8 cellular contexts compared by ENCODE assay signal in the genomic region with DNA sequence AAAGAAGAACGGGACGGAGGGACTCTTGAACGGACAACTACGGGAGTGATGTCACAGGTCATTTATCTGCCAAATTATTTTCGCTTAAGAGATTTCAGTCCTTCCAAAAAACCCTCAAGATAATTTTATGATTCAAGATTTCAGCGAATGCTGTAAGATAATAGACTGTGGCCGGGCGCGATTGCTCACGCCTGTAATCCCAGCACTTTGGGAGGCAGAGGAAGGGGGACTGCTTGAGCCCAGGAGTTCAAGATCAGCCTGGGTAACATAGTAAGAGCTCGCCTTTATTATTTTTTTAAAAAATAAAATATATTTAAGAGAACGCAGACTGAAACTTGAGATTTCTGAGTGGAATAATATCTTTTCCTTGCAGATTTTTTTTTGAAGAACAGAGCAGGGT. TPM values are rescaled to one million over a fixed set of nuclear protein-coding genes. Genes with fewer than 3 reads are reported as not detected.
DNase-seq lines count a peak whose midpoint lies in the region; ATAC-seq and TF ChIP-seq lines count a peak whose summit lies in the region.

No MANE protein-coding gene starts in this region.

- DNase-seq in RPMI8226 (peak; percentile 15), esophagus squamous epithelium (lab: John Stamatoyannopoulos, UW) (no peak), osteocyte (ENCODE audit: extremely low spot score, unreplicated experiment) (no peak), mucosa of gallbladder (ENCODE audit: low spot score) (no peak), NCI-H2171 treated with DMSO at 0.1 percent for 48 hours (lab: John Stamatoyannopoulos, UW) (no peak)

- TF ChIP-seq CTCF in esophagus squamous epithelium (IDR thresholded peaks at IDR 0.05) (no peak), osteocyte (IDR thresholded peaks at IDR 0.05) (no peak)

- peak overlapping the region; percentile 80 to 90 (median 84) for H3K27ac ChIP-seq in esophagus squamous epithelium

- WGBS in esophagus squamous epithelium, 2 donors, result 6 to 10% methylated on average over 12 of the region's 12 CpGs

- H3K4me1 ChIP-seq in esophagus squamous epithelium, result peaks cover 4 to 26% (median 14%) of the 10 kb centered on the region in 3 donors

- no peaks in the 10 kb centered on the region for H3K36me3 Mint-ChIP-seq in osteocyte (ENCODE audit: unreplicated experiment)

- peak; percentile 22 for ATAC-seq in HG02588 (IDR thresholded peaks at IDR 0.05; ENCODE audit: unreplicated experiment)
- no peak for ATAC-seq in GM18858 (IDR thresholded peaks at IDR 0.05; ENCODE audit: unreplicated experiment)

- intact Hi-C loops in esophagus squamous epithelium (cut with DNase I), result no loop called here

- peak overlapping the region; percentile 79 for H3K4me3 Mint-ChIP-seq in osteocyte (ENCODE audit: unreplicated experiment)

- no peaks in the 10 kb centered on the region for H3K36me3 ChIP-seq in esophagus squamous epithelium

- no peaks in the 10 kb centered on the region for H3K9me3 ChIP-seq in esophagus squamous epithelium

- no peaks in the 10 kb centered on the region for H3K27me3 Mint-ChIP-seq in osteocyte (ENCODE audit: unreplicated experiment)

- H3K9me3 Mint-ChIP-seq in osteocyte (ENCODE audit: unreplicated experiment), result no peaks in the 10 kb centered on the region

- no peak for TF ChIP-seq POLR2A in esophagus squamous epithelium (IDR thresholded peaks at IDR 0.05)

- peak overlapping the region; percentile 87 for H3K27ac Mint-ChIP-seq in osteocyte (ENCODE audit: unreplicated experiment)

- H3K27me3 ChIP-seq in esophagus squamous epithelium, result no peaks in the 10 kb centered on the region

- peaks cover 13% of the 10 kb centered on the region for H3K4me1 Mint-ChIP-seq in osteocyte (ENCODE audit: unreplicated experiment)

- H3K4me3 ChIP-seq in GM08714 (ENCODE audit: low read length) (peak overlapping the region; percentile 97), esophagus squamous epithelium (peak overlapping the region; percentile 71 to 98 (median 90))

RNA-seq across cellular contexts. Expression of a gene that starts 0.6 kb away (rescaled TPM):
- total RNA-seq in esophagus squamous epithelium, result 10 to 100 TPM in 2 of 4 donors, 1 to 10 TPM in 2; 5.8 to 12.6 (median 9.0) TPM
- 10.9 and 11.2 TPM in 2 replicates for total RNA-seq in osteocyte
- total RNA-seq in mucosa of gallbladder, result 15.6 TPM

RNA-seq across cellular contexts. Expression of a gene that starts 5.9 kb away (rescaled TPM):
- total RNA-seq in esophagus squamous epithelium (10 to 100 TPM; 14.9 to 44.3 (median 27.9) TPM), osteocyte (27.7 and 28.5 TPM in 2 replicates), mucosa of gallbladder (29.1 TPM)

RNA-seq across cellular contexts. Expression of a gene that starts 25.9 kb away (rescaled TPM):
- total RNA-seq in esophagus squamous epithelium (10 to 100 TPM; 10.3 to 24.9 (median 22.2) TPM), osteocyte (25.6 and 26.2 TPM in 2 replicates), mucosa of gallbladder (22.1 TPM)

RNA-seq across cellular contexts. Expression of a gene that starts 54.9 kb away (rescaled TPM):
- total RNA-seq in esophagus squamous epithelium (100 to 1,000 TPM in 3 of 4 donors, 10 to 100 TPM in 1; 69.5 to 170 (median 133) TPM), osteocyte (130 and 132 TPM in 2 replicates), mucosa of gallbladder (99.3 TPM)
